In the genomic region with DNA sequence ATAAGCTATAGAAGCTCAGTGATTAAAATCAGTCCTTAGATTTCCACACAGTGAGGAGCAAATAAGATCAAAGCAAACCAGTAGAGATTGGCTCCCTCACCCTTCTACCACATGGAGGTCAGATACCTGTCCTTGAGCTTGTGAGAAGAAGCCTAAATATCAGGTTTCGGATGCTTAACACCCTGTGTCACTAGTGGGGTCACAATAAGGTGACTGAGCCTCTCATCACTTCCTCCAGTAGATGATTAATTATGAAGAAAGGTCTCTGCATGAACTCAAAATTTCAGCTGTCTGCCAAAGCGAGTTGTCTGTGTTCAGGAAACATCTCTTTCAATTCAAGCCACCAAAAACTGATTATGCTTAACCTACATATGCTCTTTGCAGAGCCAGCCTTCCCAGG, we compare ENCODE assay signal across 27 cellular contexts.
DNase-seq lines count a peak whose midpoint lies in the region; ATAC-seq, FAIRE-seq and TF ChIP-seq lines count a peak whose summit lies in the region.
"Had no signal": no experiment of that assay in that cellular context is flagged by ENCODE, and none has a peak within 500 bp of the region (broad histone marks: within the 10 kb centered on the region; RNA-seq: fewer than 3 reads in every experiment).

No MANE protein-coding gene starts in this region.

- FAIRE-seq in GM18507 (lab: Jason Lieb, UNC) (peak; percentile 80), GM19239 (lab: Jason Lieb, UNC) (peak; percentile 68), urothelium cell line (lab: Jason Lieb, UNC) (no peak), pancreas (lab: Jason Lieb, UNC) (no peak)
- FAIRE-seq: G401.6, kidney had no signal

- H3K27ac ChIP-seq in pancreas = no peak overlapping the region
- H3K27ac ChIP-seq: foreskin keratinocyte, right atrium auricular region, thoracic aorta had no signal

- no TSS peak for BruUV-seq in Calu3 (replicated peaks; lab: Mats Ljungman, UMichigan)

- H3K36me3 Mint-ChIP-seq in Calu3 (ENCODE audit: insufficient read depth, unreplicated experiment) = no peaks in the 10 kb centered on the region
- H3K36me3 Mint-ChIP-seq: activated CD8-positive, alpha-beta memory T cell treated with anti-CD3 and anti-CD28 coated beads, Interleukin-2, amount 10 ng/mL, durations not matched to agents 7 days and 5 days; activated naive CD8-positive, alpha-beta T cell treated with anti-CD3 and anti-CD28 coated beads, Interleukin-2, amount 10 ng/mL, durations not matched to agents 7 days and 5 days; brain; stimulated activated effector memory CD8-positive, alpha-beta T cell treated with anti-CD3 and anti-CD28 coated beads, Interleukin-12 subunit alpha, Interleukin-12 subunit beta, amount 100 ng/mL, for 72 hours had no signal

- WGBS in pancreas, 2 donors = 51 to 62% methylated on average over 2 of the region's 2 CpGs

- DNase-seq in GM18507 (ENCODE audit: extremely low spot score, insufficient read length, low read depth) = peak; percentile 18
- no peak for DNase-seq in GM19239 (ENCODE audit: insufficient read length, low spot score)
- peak; percentile 55 for DNase-seq in NCI-H2227 (lab: John Stamatoyannopoulos, UW; ENCODE audit: unreplicated experiment)
- no peak for DNase-seq in H4 (ENCODE audit: low spot score)
- no peak for DNase-seq in urothelium cell line (ENCODE audit: low spot score)
- DNase-seq in pancreas = no peak
- no peak for DNase-seq in Calu3
- DNase-seq: activated CD4-positive, alpha-beta T cell treated with anti-CD3 and anti-CD28 coated beads for 4 hours; activated CD8-positive, alpha-beta memory T cell treated with anti-CD3 and anti-CD28 coated beads, Interleukin-2, amount 10 ng/mL, durations not matched to agents 7 days and 5 days; activated naive CD8-positive, alpha-beta T cell treated with anti-CD3 and anti-CD28 coated beads, Interleukin-2, amount 10 ng/mL, durations not matched to agents 7 days and 5 days; C1 segment of cervical spinal cord; dermis blood vessel endothelial cell; foreskin keratinocyte; hypothalamus; kidney; MG63; NCI-H187 treated with DMSO at 0.1 percent for 48 hours; nucleus accumbens; SHP77 treated with DMSO at 0.1 percent for 48 hours; T-helper 1 cell had no signal

- H3K9me3 ChIP-seq in pancreas = no peaks in the 10 kb centered on the region
- H3K9me3 ChIP-seq: MG63, right atrium auricular region, thoracic aorta had no signal

- no peaks in the 10 kb centered on the region for H3K4me1 ChIP-seq in pancreas
- H3K4me1 ChIP-seq: foreskin keratinocyte, right atrium auricular region had no signal

- H3K4me3 ChIP-seq in pancreas = no peak overlapping the region
- H3K4me3 ChIP-seq: MG63, right atrium auricular region, thoracic aorta had no signal

- intact Hi-C loops in pancreas (cut with DNase I) = no loop called here
- intact Hi-C loops in Calu3 (cut with micrococcal nuclease; ENCODE audit: unreplicated experiment) = no loop called here

- no peaks in the 10 kb centered on the region for H3K36me3 ChIP-seq in pancreas
- H3K36me3 ChIP-seq: MG63, right atrium auricular region, thoracic aorta had no signal

- no peak for TF ChIP-seq CTCF in pancreas (IDR thresholded peaks at IDR 0.05)
- TF ChIP-seq CTCF in Calu3 (IDR thresholded peaks at IDR 0.05; ENCODE audit: unreplicated experiment) = no peak

- H3K27ac Mint-ChIP-seq in Calu3 (ENCODE audit: unreplicated experiment) = no peak overlapping the region
- H3K27ac Mint-ChIP-seq: activated CD8-positive, alpha-beta memory T cell treated with anti-CD3 and anti-CD28 coated beads, Interleukin-2, amount 10 ng/mL, durations not matched to agents 7 days and 5 days; activated naive CD8-positive, alpha-beta T cell treated with anti-CD3 and anti-CD28 coated beads, Interleukin-2, amount 10 ng/mL, durations not matched to agents 7 days and 5 days; activated T-helper 2 cell treated with anti-CD3 and anti-CD28 coated beads, Interferon-gamma antibody, Interleukin-2, Interleukin-4, amounts not matched to agents 10 μg/mL and 5 μg/mL and 100 μg/mL, durations not matched to agents 14 hours and 24 hours and 36 hours; brain; stimulated activated effector memory CD8-positive, alpha-beta T cell treated with anti-CD3 and anti-CD28 coated beads, Interleukin-12 subunit alpha, Interleukin-12 subunit beta, amount 100 ng/mL, for 72 hours had no signal

- peaks cover 62% of the 10 kb centered on the region for H3K27me3 Mint-ChIP-seq in Calu3 (ENCODE audit: unreplicated experiment)
- H3K27me3 Mint-ChIP-seq: activated CD8-positive, alpha-beta memory T cell treated with anti-CD3 and anti-CD28 coated beads, Interleukin-2, amount 10 ng/mL, durations not matched to agents 7 days and 5 days; activated naive CD8-positive, alpha-beta T cell treated with anti-CD3 and anti-CD28 coated beads, Interleukin-2, amount 10 ng/mL, durations not matched to agents 7 days and 5 days had no signal

- CTCF ChIA-PET in Calu3 (lab: Charles Lee) = no interaction called here

- ATAC-seq in HG02763 (IDR thresholded peaks at IDR 0.05; ENCODE audit: unreplicated experiment) (peak; percentile 58), pancreas (no peak)
- ATAC-seq: activated CD8-positive, alpha-beta memory T cell treated with anti-CD3 and anti-CD28 coated beads, Interleukin-2, amount 10 ng/mL, durations not matched to agents 7 days and 5 days; foreskin keratinocyte; stimulated activated effector memory CD8-positive, alpha-beta T cell treated with anti-CD3 and anti-CD28 coated beads, Interleukin-12 subunit alpha, Interleukin-12 subunit beta, amount 100 ng/mL, for 72 hours had no signal

- no peak overlapping the region for H3K4me3 Mint-ChIP-seq in Calu3 (ENCODE audit: low read depth, unreplicated experiment)
- H3K4me3 Mint-ChIP-seq: activated CD8-positive, alpha-beta memory T cell treated with anti-CD3 and anti-CD28 coated beads, Interleukin-2, amount 10 ng/mL, durations not matched to agents 7 days and 5 days; activated naive CD8-positive, alpha-beta T cell treated with anti-CD3 and anti-CD28 coated beads, Interleukin-2, amount 10 ng/mL, durations not matched to agents 7 days and 5 days; brain; stimulated activated effector memory CD8-positive, alpha-beta T cell treated with anti-CD3 and anti-CD28 coated beads, Interleukin-12 subunit alpha, Interleukin-12 subunit beta, amount 100 ng/mL, for 72 hours had no signal

- peaks cover 14% of the 10 kb centered on the region for H3K4me1 Mint-ChIP-seq in Calu3 (ENCODE audit: low read depth, unreplicated experiment)
- H3K4me1 Mint-ChIP-seq: activated CD8-positive, alpha-beta memory T cell treated with anti-CD3 and anti-CD28 coated beads, Interleukin-2, amount 10 ng/mL, durations not matched to agents 7 days and 5 days; activated naive CD8-positive, alpha-beta T cell treated with anti-CD3 and anti-CD28 coated beads, Interleukin-2, amount 10 ng/mL, durations not matched to agents 7 days and 5 days; stimulated activated effector memory CD8-positive, alpha-beta T cell treated with anti-CD3 and anti-CD28 coated beads, Interleukin-12 subunit alpha, Interleukin-12 subunit beta, amount 100 ng/mL, for 72 hours had no signal

- no peaks in the 10 kb centered on the region for H3K9me3 Mint-ChIP-seq in Calu3 (ENCODE audit: low read depth, unreplicated experiment)
- H3K9me3 Mint-ChIP-seq: activated naive CD8-positive, alpha-beta T cell treated with anti-CD3 and anti-CD28 coated beads, Interleukin-2, amount 10 ng/mL, durations not matched to agents 7 days and 5 days; activated T-helper 2 cell treated with anti-CD3 and anti-CD28 coated beads, Interferon-gamma antibody, Interleukin-2, Interleukin-4, amounts not matched to agents 10 μg/mL and 5 μg/mL and 100 μg/mL, durations not matched to agents 14 hours and 24 hours and 36 hours; brain; stimulated activated effector memory CD8-positive, alpha-beta T cell treated with anti-CD3 and anti-CD28 coated beads, Interleukin-12 subunit alpha, Interleukin-12 subunit beta, amount 100 ng/mL, for 72 hours had no signal

- H3K27me3 ChIP-seq in pancreas = no peaks in the 10 kb centered on the region
- H3K27me3 ChIP-seq: foreskin keratinocyte, MG63, right atrium auricular region had no signal

Comparison
In these comparisons a context has a peak if more than half of its experiments do, and no peak if none do; other contexts are left out.
1. DNase-seq: peak in GM18507 (single experiment) and NCI-H2227 (single experiment); none in GM19239 (single experiment), H4 (single experiment), urothelium cell line (single experiment), pancreas (0 of 6) and Calu3 (single experiment).